Comparison of ENCODE assay signal across 8 cellular contexts in the genomic region with DNA sequence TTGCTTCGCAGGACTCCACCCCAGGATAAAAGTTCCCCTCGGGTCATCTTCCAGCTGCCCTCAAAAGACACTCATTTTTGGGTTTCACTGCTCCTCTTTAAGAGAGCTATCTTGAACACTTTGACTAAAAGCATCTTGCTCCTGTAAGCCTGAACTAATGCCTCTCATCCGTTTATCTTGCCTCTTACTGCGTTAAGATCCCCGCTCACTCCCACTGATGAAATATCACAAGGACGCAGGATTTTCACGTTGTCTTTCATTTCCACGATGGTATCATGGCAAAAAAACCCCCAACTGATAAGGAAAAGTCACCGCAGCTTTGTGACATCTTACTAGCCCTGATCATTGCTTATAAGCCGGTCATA. TPM values are rescaled to one million over a fixed set of nuclear protein-coding genes. Genes with fewer than 3 reads are reported as not detected.
DNase-seq lines count a peak whose midpoint lies in the region; ATAC-seq and TF ChIP-seq lines count a peak whose summit lies in the region.

No MANE protein-coding gene starts in this region.

- H3K27me3 ChIP-seq in SU-DHL-6 (ENCODE audit: low read length), result no peaks in the 10 kb centered on the region
- no peaks in the 10 kb centered on the region for H3K27me3 ChIP-seq in skeletal muscle satellite cell (ENCODE audit: control insufficient read depth, insufficient read depth, low read length)

- no peak for TF ChIP-seq CTCF in SU-DHL-6 (IDR thresholded peaks at IDR 0.05; ENCODE audit: insufficient read depth, low read length, poor library complexity, severe bottlenecking)
- TF ChIP-seq CTCF in fibroblast of villous mesenchyme (IDR thresholded peaks at IDR 0.05; ENCODE audit: insufficient read depth, low read depth, low read length), result no peak

- no peaks in the 10 kb centered on the region; the same call in 1 of the 2 replicates for H3F3A ChIP-seq in SU-DHL-6 (ENCODE audit: insufficient read depth)

- DNase-seq in fibroblast of villous mesenchyme (ENCODE audit: low read depth) (peak; percentile 35), LoVo (ENCODE audit: low spot score) (no peak), SKM-1 treated with dmso at 0.1 percent for 144 hours (lab: John Stamatoyannopoulos, UW; ENCODE audit: unreplicated experiment) (no peak), NCI-H2196 treated with DMSO at 0.1 percent for 48 hours (lab: John Stamatoyannopoulos, UW; ENCODE audit: unreplicated experiment) (no peak), HuH-7.5 (ENCODE audit: low spot score) (no peak)

- H4K20me1 ChIP-seq in SU-DHL-6 (ENCODE audit: low read depth, low read length), result no peaks in the 10 kb centered on the region

- peak overlapping the region; percentile 42 for H3K27ac ChIP-seq in SU-DHL-6 (ENCODE audit: low read depth, low read length)

- H3K4me1 ChIP-seq in skeletal muscle satellite cell (ENCODE audit: control insufficient read depth, insufficient read depth, low read length), result no peaks in the 10 kb centered on the region

- H3K9me2 ChIP-seq in SU-DHL-6 (replicated peaks; ENCODE audit: insufficient read depth, low read length), result no peaks in the 10 kb centered on the region

- H3K79me2 ChIP-seq in SU-DHL-6 (ENCODE audit: insufficient read depth, low read length), result peaks cover 44% of the 10 kb centered on the region

- H3K9me3 ChIP-seq in SU-DHL-6 (ENCODE audit: insufficient read depth, low read length) (no peaks in the 10 kb centered on the region), skeletal muscle satellite cell (replicated peaks; ENCODE audit: low read length) (no peaks in the 10 kb centered on the region)

- H3K36me3 ChIP-seq in SU-DHL-6 (ENCODE audit: low read length), result no peaks in the 10 kb centered on the region
- no peaks in the 10 kb centered on the region for H3K36me3 ChIP-seq in skeletal muscle satellite cell (ENCODE audit: insufficient read depth, low read length)

- ATAC-seq in GM19455 (IDR thresholded peaks at IDR 0.05; ENCODE audit: unreplicated experiment), result peak; percentile 42

- H3K4me3 ChIP-seq in SU-DHL-6 (ENCODE audit: insufficient read depth, low read length, poor library complexity, severe bottlenecking) (peak overlapping the region; percentile 49), fibroblast of villous mesenchyme (ENCODE audit: low read depth, low read length) (peak overlapping the region; percentile 69), skeletal muscle satellite cell (ENCODE audit: low read length) (peak overlapping the region; percentile 93)

- H2AFZ ChIP-seq in SU-DHL-6 (ENCODE audit: low read depth, low read length, severe bottlenecking), result peak overlapping the region; percentile 71

- H3K4me2 ChIP-seq in SU-DHL-6 (ENCODE audit: low read depth, low read length, poor library complexity, severe bottlenecking) (peak overlapping the region; percentile 64), skeletal muscle satellite cell (ENCODE audit: low read length) (peak overlapping the region; percentile 96)

- H3K9ac ChIP-seq in SU-DHL-6 (ENCODE audit: low read length) (peak overlapping the region; percentile 97), skeletal muscle satellite cell (ENCODE audit: low read depth, low read length) (peak overlapping the region; percentile 97)

RNA-seq across cellular contexts. Expression of a gene that starts 0.6 kb away (rescaled TPM):
- total RNA-seq in fibroblast of villous mesenchyme, result 146 and 171 TPM in 2 replicates
- 120 and 161 TPM in 2 replicates for total RNA-seq in skeletal muscle satellite cell (2012; rRNA removed)
